ENCODE assay signal across 19 cellular contexts in the genomic region with DNA sequence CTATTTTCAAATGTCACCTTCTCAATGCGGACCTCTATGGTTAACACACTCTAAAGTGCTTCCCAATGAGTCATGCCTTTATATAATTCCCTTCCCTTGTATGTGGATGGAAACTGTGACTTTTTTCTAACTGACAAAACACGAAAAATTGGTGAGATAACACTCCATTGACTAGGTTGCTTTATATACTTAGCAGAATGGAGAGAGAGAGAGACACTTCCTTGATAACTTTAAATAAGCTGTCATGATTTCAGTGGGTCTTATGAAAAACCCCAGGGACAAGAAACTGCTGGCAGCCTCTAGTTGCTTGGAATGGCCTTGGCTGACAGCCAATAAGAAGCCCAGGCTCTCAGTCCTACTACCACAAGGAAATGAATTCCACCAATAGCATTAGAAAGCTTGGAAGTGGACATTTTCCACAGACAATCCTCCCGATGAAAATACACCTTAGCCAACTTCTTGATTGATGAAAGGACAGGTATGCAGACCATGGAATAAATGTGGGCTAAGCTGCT.
A peak's percentile ranks its signal among the peaks of the same experiment; 100 is the strongest.
DNase-seq lines count a peak whose midpoint lies in the region; TF ChIP-seq lines count a peak whose summit lies in the region.
"Had no signal": no experiment of that assay in that cellular context is flagged by ENCODE, and none has a peak within 500 bp of the region (broad histone marks: within the 10 kb centered on the region; RNA-seq: fewer than 3 reads in every experiment).

No MANE protein-coding gene starts in this region.

- H3K4me3 ChIP-seq in cardiac fibroblast (replicated peaks in 1 of 2; ENCODE audit: low read depth in 2 of 2, low read length in 2 of 2), result no peak overlapping the region
- H3K4me3 ChIP-seq: GM12878, SJCRH30 had no signal

- in situ Hi-C loops in GM13977 (cut with MboI; ENCODE audit: low pct_unique_long_range_greater_than_20kb, low sequenced_read_pairs, unreplicated experiment), result no loop called here

- TF ChIP-seq CTCF in cardiac fibroblast (IDR thresholded peaks at IDR 0.05; ENCODE audit: low read depth, low read length), result no peak
- no peak for TF ChIP-seq CTCF in GM13977 (IDR thresholded peaks at IDR 0.05; ENCODE audit: extremely low read depth, insufficient read depth, missing control alignments)

- peak; percentile 24 for DNase-seq in ELR (ENCODE audit: low read depth)
- DNase-seq in M059J (ENCODE audit: low read depth), result peak; percentile 25
- peak; percentile 5 to 50 for DNase-seq in cardiac fibroblast (ENCODE audit: low read depth in 2 of 2)
- DNase-seq in myocyte (ENCODE audit: low read depth), result peak; percentile 14
- DNase-seq in activated CD4-positive, alpha-beta T cell treated with anti-CD3 and anti-CD28 coated beads for 4 hours, result no peak
- no peak for DNase-seq in effector CD8-positive, alpha-beta T cell (lab: John Stamatoyannopoulos, UW)
- DNase-seq in GM13977 (ENCODE audit: low spot score), result no peak
- DNase-seq: C1 segment of cervical spinal cord; COR-L47; HCEC 1CT; NCI-H1436 treated with DMSO at 0.1 percent for 48 hours; NCI-H2081 treated with DMSO at 0.1 percent for 48 hours; NCI-H345; NCI-H69; NK-92 treated with Interleukin-12 subunit alpha and Interleukin-12 subunit beta, amount 100 ng/mL, for 24 hours; OCI-M1; RPMI8226; SJCRH30 had no signal

Comparison
In these comparisons a context has a peak if more than half of its experiments do, and no peak if none do; other contexts are left out.
1. DNase-seq: peak in ELR (single experiment), M059J (single experiment), cardiac fibroblast (2 of 2) and myocyte (single experiment); none in activated CD4-positive, alpha-beta T cell treated with anti-CD3 and anti-CD28 coated beads for 4 hours (0 of 2), effector CD8-positive, alpha-beta T cell (single experiment) and GM13977 (single experiment).